Comparison of ENCODE assay signal across 17 cellular contexts in the genomic region with DNA sequence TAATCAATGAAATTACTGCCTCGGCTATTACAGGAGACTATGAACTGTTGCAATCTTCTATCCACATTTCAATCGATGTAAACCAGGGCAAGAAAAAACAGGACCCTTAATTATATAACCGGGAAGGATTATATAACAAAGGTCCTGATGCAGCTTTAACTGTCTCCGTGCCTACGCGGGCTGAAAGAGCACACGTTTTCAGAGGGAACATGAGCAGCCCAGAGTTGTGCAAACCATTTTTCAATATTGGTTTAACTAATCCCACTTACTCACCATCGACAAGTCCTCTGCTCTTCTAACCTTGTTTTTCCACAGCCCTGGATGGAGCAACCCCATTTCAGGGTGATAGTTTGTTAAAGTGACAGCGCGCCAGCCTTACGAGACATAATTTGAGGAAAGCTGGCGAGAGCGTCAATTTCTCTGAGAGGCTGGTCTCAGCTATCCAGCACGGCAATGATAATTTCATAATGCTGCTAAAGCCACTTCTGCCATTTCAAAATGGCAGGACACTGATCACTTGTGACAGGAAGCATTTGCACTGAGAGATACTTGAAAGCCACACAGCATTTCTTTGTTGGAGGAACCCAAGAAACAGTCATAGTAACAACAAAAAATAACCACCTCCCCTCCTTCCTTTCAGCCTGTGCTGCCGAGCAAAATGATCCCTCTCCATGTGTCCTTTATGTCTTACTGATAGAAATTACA.
"Had no signal": no experiment of that assay in that cellular context is flagged by ENCODE, and none has a peak within 500 bp of the region (broad histone marks: within the 10 kb centered on the region; RNA-seq: fewer than 3 reads in every experiment).

No MANE protein-coding gene starts in this region.

- H3K9me3 ChIP-seq: mucosa of descending colon had no signal

- H3K4me3 ChIP-seq: mucosa of descending colon, skin epidermis had no signal

- DNase-seq: activated CD4-positive, alpha-beta T cell treated with anti-CD3 and anti-CD28 coated beads, Interleukin-2, amount 50 U/mL, for 1 hour; activated effector memory CD4-positive, alpha-beta T cell treated with Interleukin-2 at 50 U/mL for 16 hours; activated T-cell treated with anti-CD3 and anti-CD28 coated beads for 4 hours; brain microvascular endothelial cell; dermis blood vessel endothelial cell; endodermal cell; erythroblast; foreskin fibroblast; glutamatergic neuron; immature natural killer cell; left cardiac atrium; mucosa of descending colon; T-helper 2 cell; trophoblast cell had no signal

- H3K36me3 ChIP-seq: brain microvascular endothelial cell had no signal

- ATAC-seq: left cardiac atrium, mucosa of descending colon had no signal

- H3K27me3 Mint-ChIP-seq: activated naive CD4-positive, alpha-beta T cell treated with anti-CD3 and anti-CD28 coated beads, Interleukin-2, amount 50 U/mL, for 24 hours had no signal

- H3K4me3 Mint-ChIP-seq: activated naive CD4-positive, alpha-beta T cell treated with anti-CD3 and anti-CD28 coated beads, Interleukin-2, amount 50 U/mL, for 24 hours; endodermal cell; immature natural killer cell; nephron had no signal

- H3K27me3 ChIP-seq: brain microvascular endothelial cell had no signal

- H3K27ac Mint-ChIP-seq: endodermal cell, nephron had no signal

- H3K27ac ChIP-seq: brain microvascular endothelial cell had no signal

- H3K9me3 Mint-ChIP-seq: activated naive CD4-positive, alpha-beta T cell treated with anti-CD3 and anti-CD28 coated beads, Interleukin-2, amount 50 U/mL, for 24 hours; immature natural killer cell had no signal
